In genomic region chr11:118918686-118919280, GRCh38 we compare ENCODE assay signal across 9 cellular contexts. TPM values are rescaled to one million over a fixed set of nuclear protein-coding genes. Genes with fewer than 3 reads are reported as not detected.
DNase-seq lines count a peak whose midpoint lies in the region; TF ChIP-seq lines count a peak whose summit lies in the region.
"Had no signal": no experiment of that assay in that cellular context is flagged by ENCODE, and none has a peak within 500 bp of the region (broad histone marks: within the 10 kb centered on the region; RNA-seq: fewer than 3 reads in every experiment).

No MANE protein-coding gene starts in this region.

- TF ChIP-seq POLR2A in Peyer's patch (IDR thresholded peaks at IDR 0.05): no peak

- H3K18ac ChIP-seq in neuronal stem cell (ENCODE audit: low read length): peak overlapping the region; percentile 94

- H3K9me3 ChIP-seq in Peyer's patch (no peaks in the 10 kb centered on the region), endodermal cell (ENCODE audit: control insufficient read depth, low read length) (no peaks in the 10 kb centered on the region), neuronal stem cell (replicated peaks in 1 of 2; ENCODE audit: control insufficient read depth in 2 of 2, insufficient read depth in 1 of 2, low read depth in 1 of 2, low read length in 2 of 2) (no peaks in the 10 kb centered on the region)

- H2BK5ac ChIP-seq in neuronal stem cell (ENCODE audit: low read length): peak overlapping the region; percentile 92

- TF ChIP-seq CTCF in Peyer's patch (IDR thresholded peaks at IDR 0.05): no peak
- TF ChIP-seq CTCF in endodermal cell (conservative IDR thresholded peaks at IDR 0.05): no peak
- TF ChIP-seq CTCF in GM13976 (IDR thresholded peaks at IDR 0.05; ENCODE audit: borderline replicate concordance, control extremely low read depth, extremely low read depth, insufficient read depth, missing control alignments): no peak
- TF ChIP-seq CTCF in GM10266 (IDR thresholded peaks at IDR 0.05; ENCODE audit: control insufficient read depth, insufficient read depth, low read depth, missing control alignments): no peak

- no peaks in the 10 kb centered on the region for H3K27me3 ChIP-seq in Peyer's patch
- H3K27me3 ChIP-seq in endodermal cell (ENCODE audit: control insufficient read depth, insufficient read depth, low read length, poor library complexity, severe bottlenecking): no peaks in the 10 kb centered on the region
- no peaks in the 10 kb centered on the region for H3K27me3 ChIP-seq in neuronal stem cell (ENCODE audit: control insufficient read depth in 3 of 3, insufficient read depth in 3 of 3, low read depth in 1 of 3, low read length in 3 of 3)

- no peak overlapping the region for H2BK12ac ChIP-seq in neuronal stem cell (ENCODE audit: low read length)

- no peak overlapping the region for H4K8ac ChIP-seq in neuronal stem cell (ENCODE audit: low read depth, low read length)

- H3K79me1 ChIP-seq in neuronal stem cell (ENCODE audit: low read depth, low read length): peaks cover 23% of the 10 kb centered on the region

- H3K4me3 Mint-ChIP-seq in endodermal cell: peak overlapping the region; percentile 53

- H3K27me3 Mint-ChIP-seq in endodermal cell (ENCODE audit: insufficient read depth): no peaks in the 10 kb centered on the region

- 16 to 33% methylated on average over 7 to 9 of the region's 13 CpGs for WGBS in endodermal cell (ENCODE audit: insufficient coverage in 1 of 2, insufficient read length in 1 of 2), 2 experiments
- WGBS in neuronal stem cell (ENCODE audit: extremely low coverage in 2 of 2, insufficient read length in 2 of 2, insufficient replicate concordance in 1 of 2), 2 donors: no CpG with 5 or more reads among the region's 13 CpGs

- H2BK120ac ChIP-seq in neuronal stem cell (ENCODE audit: low read depth, low read length): peak overlapping the region; percentile 62

- H3K36me3 ChIP-seq in Peyer's patch (no peaks in the 10 kb centered on the region), endodermal cell (ENCODE audit: control insufficient read depth, insufficient read depth, low read length) (peaks cover 9% of the 10 kb centered on the region), neuronal stem cell (replicated peaks in 1 of 2; ENCODE audit: control insufficient read depth in 2 of 2, insufficient read depth in 2 of 2, low read length in 2 of 2) (no peaks in the 10 kb centered on the region)

- peak overlapping the region; percentile 49 for H3K14ac ChIP-seq in neuronal stem cell (ENCODE audit: low read length)

- H3K4ac ChIP-seq in neuronal stem cell (ENCODE audit: low read length): peak overlapping the region; percentile 69

- H3K4me1 Mint-ChIP-seq in endodermal cell: peaks cover 83% of the 10 kb centered on the region

- H3K4me2 ChIP-seq in neuronal stem cell (ENCODE audit: insufficient read depth, low read length, poor library complexity, severe bottlenecking): peak overlapping the region; percentile 40

- peaks cover 3% of the 10 kb centered on the region for H3K36me3 Mint-ChIP-seq in endodermal cell (ENCODE audit: low read depth)

- no peak overlapping the region for H3K23ac ChIP-seq in neuronal stem cell (ENCODE audit: low read depth, low read length, poor library complexity)

- H3K4me1 ChIP-seq in Peyer's patch (peaks cover 18 to 100% (median 71%) of the 10 kb centered on the region in 4 donors), endodermal cell (ENCODE audit: control insufficient read depth, insufficient read depth, low read length) (peaks cover 61% of the 10 kb centered on the region), neuronal stem cell (ENCODE audit: control insufficient read depth in 2 of 2, insufficient read depth in 1 of 2, low read depth in 1 of 2, low read length in 2 of 2) (peaks cover 81 to 82% of the 10 kb centered on the region in 2 donors)

- no peaks in the 10 kb centered on the region for H3K9me3 Mint-ChIP-seq in endodermal cell

- H3K4me3 ChIP-seq in Peyer's patch (peak overlapping the region in 3 of 4 donors; percentile 20 to 52 (median 42)), endodermal cell (ENCODE audit: low read length) (peak overlapping the region; percentile 77), neuronal stem cell (ENCODE audit: low read length in 2 of 2) (no peak overlapping the region)

- no peak overlapping the region for H2AFZ ChIP-seq in neuronal stem cell (ENCODE audit: low read length)

- H2BK15ac ChIP-seq in neuronal stem cell (ENCODE audit: low read length): peak overlapping the region; percentile 91

- H3K27ac Mint-ChIP-seq in endodermal cell: peak overlapping the region; percentile 99

- DNase-seq in DMS53 treated with DMSO at 0.1 percent for 48 hours (lab: John Stamatoyannopoulos, UW; ENCODE audit: unreplicated experiment) (peak; percentile 35), Peyer's patch (peak in 2 of 3 donors; percentile 55 to 56), endodermal cell (no peak), neuronal stem cell (ENCODE audit: low spot score) (no peak), GM13976 (ENCODE audit: low spot score) (no peak), GM10266 (ENCODE audit: extremely low spot score) (no peak), superior temporal gyrus (ENCODE audit: extremely low spot score) (no peak), SK-N-DZ (ENCODE audit: low spot score) (no peak)

- in situ Hi-C loops in GM13976 (cut with MboI; ENCODE audit: low sequenced_read_pairs, unreplicated experiment): no loop called here

- peak overlapping the region; percentile 97 for H2AK5ac ChIP-seq in neuronal stem cell (ENCODE audit: low read depth, low read length)

- H3K27ac ChIP-seq in Peyer's patch: peak overlapping the region; percentile 89 to 99 (median 96)
- peak overlapping the region; percentile 76 for H3K27ac ChIP-seq in endodermal cell (ENCODE audit: low read depth, low read length)
- H3K27ac ChIP-seq in neuronal stem cell (replicated peaks; ENCODE audit: low read length): peak overlapping the region; percentile 90

- H4K91ac ChIP-seq in neuronal stem cell (ENCODE audit: low read depth, low read length, poor library complexity): no peak overlapping the region

- H3K9ac ChIP-seq in endodermal cell (ENCODE audit: extremely low read depth, low read length, poor library complexity, severe bottlenecking) (peak overlapping the region; percentile 74), neuronal stem cell (ENCODE audit: low read depth, low read length, poor library complexity) (peak overlapping the region; percentile 44)

RNA-seq across cellular contexts. Expression of gene BCL9L, which starts 6.9 kb away (rescaled TPM):
- total RNA-seq in Peyer's patch (10 to 100 TPM; 26.4 to 51.3 (median 34.1) TPM), endodermal cell (10 to 100 TPM; 73.9 to 77.3 TPM)
- 24.3 TPM for polyA plus RNA-seq in endodermal cell (2013, experiment 1 of 2)
- polyA plus RNA-seq in endodermal cell (2013, experiment 2 of 2): 23.6 TPM
- polyA plus RNA-seq in neuronal stem cell (2013, experiment 1 of 2): 32.8 TPM
- polyA plus RNA-seq in neuronal stem cell (2013, experiment 2 of 2): 34.6 TPM
- polyA plus RNA-seq in SK-N-DZ (2014; cell fraction: cytosol; rRNA removed): 1.3 and 2.8 TPM in 2 replicates
- 1.1 and 1.7 TPM in 2 replicates for polyA plus RNA-seq in SK-N-DZ (2014; cell fraction: nucleus; rRNA removed)

RNA-seq across cellular contexts. Expression of gene CXCR5, which starts 35.1 kb away (rescaled TPM):
- total RNA-seq in Peyer's patch (1 to 10 TPM in 2 of 4 donors, under 1 TPM in 1, not detected in 1; 0.66 to 7.4 (median 1.1) TPM), endodermal cell (under 1 TPM in 1 of 2 donors, not detected in 1; 0.07 TPM)
- not detected for polyA plus RNA-seq in endodermal cell (2013, experiment 1 of 2)
- not detected for polyA plus RNA-seq in endodermal cell (2013, experiment 2 of 2)
- polyA plus RNA-seq in neuronal stem cell (2013, experiment 1 of 2): not detected
- not detected for polyA plus RNA-seq in neuronal stem cell (2013, experiment 2 of 2)
- polyA plus RNA-seq in SK-N-DZ (2014; cell fraction: cytosol; rRNA removed): not detected in 2 replicates
- not detected in 2 replicates for polyA plus RNA-seq in SK-N-DZ (2014; cell fraction: nucleus; rRNA removed)
- total RNA-seq: LHCN-M2 had no signal

RNA-seq across cellular contexts. Expression of gene UPK2, which starts 37.3 kb away (rescaled TPM):
- not detected for total RNA-seq in Peyer's patch
- total RNA-seq in endodermal cell: under 1 TPM in 1 of 2 donors, not detected in 1; 0.38 TPM
- 0.36 TPM for polyA plus RNA-seq in endodermal cell (2013, experiment 1 of 2)
- 0.54 TPM for polyA plus RNA-seq in endodermal cell (2013, experiment 2 of 2)
- polyA plus RNA-seq in neuronal stem cell (2013, experiment 1 of 2): 0.50 TPM
- 0.47 TPM for polyA plus RNA-seq in neuronal stem cell (2013, experiment 2 of 2)
- polyA plus RNA-seq in SK-N-DZ (2014; cell fraction: cytosol; rRNA removed): not detected in 2 replicates
- not detected in 2 replicates for polyA plus RNA-seq in SK-N-DZ (2014; cell fraction: nucleus; rRNA removed)
- total RNA-seq: LHCN-M2 had no signal

RNA-seq across cellular contexts. Expression of gene FOXR1, which starts 52.8 kb away (rescaled TPM):
- total RNA-seq in Peyer's patch: not detected
- total RNA-seq in endodermal cell: not detected
- not detected for polyA plus RNA-seq in endodermal cell (2013, experiment 1 of 2)
- polyA plus RNA-seq in endodermal cell (2013, experiment 2 of 2): not detected
- polyA plus RNA-seq in neuronal stem cell (2013, experiment 1 of 2): not detected
- polyA plus RNA-seq in neuronal stem cell (2013, experiment 2 of 2): 0.06 TPM
- not detected in 2 replicates for polyA plus RNA-seq in SK-N-DZ (2014; cell fraction: cytosol; rRNA removed)
- not detected in 2 replicates for polyA plus RNA-seq in SK-N-DZ (2014; cell fraction: nucleus; rRNA removed)
- total RNA-seq: LHCN-M2 had no signal

Comparison
In these comparisons a context has a peak if more than half of its experiments do, and no peak if none do; other contexts are left out.
1. DNase-seq: peak in DMS53 treated with DMSO at 0.1 percent for 48 hours (single experiment) and Peyer's patch (2 of 3); none in endodermal cell (single experiment), neuronal stem cell (single experiment), GM13976 (single experiment), GM10266 (single experiment), superior temporal gyrus (single experiment) and SK-N-DZ (single experiment).
2. H3K4me3 ChIP-seq: peak in Peyer's patch (3 of 4) and endodermal cell (single experiment); none in neuronal stem cell (0 of 2).
3. Peak in every context shown above with its lines, with median percentiles within 50 percentile points of each other: H3K27ac ChIP-seq.